17 cellular contexts compared by ENCODE assay signal in genomic region chr6:122845916-122846632, GRCh38. TPM values are rescaled to one million over a fixed set of nuclear protein-coding genes. Genes with fewer than 3 reads are reported as not detected.
DNase-seq lines count a peak whose midpoint lies in the region; TF ChIP-seq lines count a peak whose summit lies in the region.
"Had no signal": no experiment of that assay in that cellular context is flagged by ENCODE, and none has a peak within 500 bp of the region (broad histone marks: within the 10 kb centered on the region; RNA-seq: fewer than 3 reads in every experiment).

No MANE protein-coding gene starts in this region.

- H3K23ac ChIP-seq in mesenchymal stem cell (ENCODE audit: low read length in 2 of 2) = no peak overlapping the region

- no peak overlapping the region for H4K91ac ChIP-seq in mesenchymal stem cell (ENCODE audit: low read length)

- H2AK5ac ChIP-seq in mesenchymal stem cell (ENCODE audit: low read length, severe bottlenecking) = no peak overlapping the region

- no peak overlapping the region for H2BK120ac ChIP-seq in mesenchymal stem cell (ENCODE audit: low read depth, low read length)

- H2BK5ac ChIP-seq in mesenchymal stem cell (ENCODE audit: low read depth, low read length, poor library complexity, severe bottlenecking) = no peak overlapping the region

- WGBS in mesenchymal stem cell = 96% methylated on average over 1 of the region's 3 CpGs

- no peak overlapping the region for H2BK15ac ChIP-seq in mesenchymal stem cell (ENCODE audit: low read depth, poor library complexity, severe bottlenecking)

- no peak overlapping the region for H3K18ac ChIP-seq in mesenchymal stem cell (ENCODE audit: low read depth in 1 of 2, low read length in 2 of 2)

- no peaks in the 10 kb centered on the region for H3K9me3 Mint-ChIP-seq in T-helper 2 cell treated with Interferon-gamma antibody and Interleukin-4, amounts not matched to agents 5 μg/mL and 100 μg/mL, for 36 hours
- H3K9me3 Mint-ChIP-seq: IgD-negative memory B cell; stimulated activated naive B cell treated with anti-CD40 and anti-IgM and Interleukin-4, amounts not matched to agents 10 μg/mL and 1 μg/mL and 100 μg/mL, for 72 hours had no signal

- TF ChIP-seq CTCF in cardiac fibroblast (IDR thresholded peaks at IDR 0.05; ENCODE audit: low read depth, low read length) = no peak

- H3K4ac ChIP-seq in mesenchymal stem cell (ENCODE audit: low read depth in 1 of 2, low read length in 2 of 2) = no peak overlapping the region

- no peak overlapping the region for H3K4me3 ChIP-seq in cardiac fibroblast (replicated peaks in 1 of 2; ENCODE audit: low read depth in 2 of 2, low read length in 2 of 2)
- peak overlapping the region in 1 of 2 experiments; percentile 70 for H3K4me3 ChIP-seq in mesenchymal stem cell (ENCODE audit: insufficient read depth in 1 of 2, low read depth in 1 of 2, low read length in 2 of 2)

- no peak overlapping the region for H2AFZ ChIP-seq in mesenchymal stem cell (ENCODE audit: low read depth, low read length)

- H3K9ac ChIP-seq in mesenchymal stem cell (ENCODE audit: low read length) = peak overlapping the region; percentile 86

- no peaks in the 10 kb centered on the region for H3K27me3 ChIP-seq in mesenchymal stem cell (ENCODE audit: control insufficient read depth in 1 of 2, insufficient read depth in 1 of 2, low read length in 2 of 2)
- H3K27me3 ChIP-seq: BE2C had no signal

- DNase-seq in AG20443 (ENCODE audit: low spot score) (peak; percentile 30), LHCN-M2 (ENCODE audit: low read depth) (peak; percentile 15), cardiac fibroblast (ENCODE audit: low read depth in 2 of 2) (peak; percentile 16 to 40), mesenchymal stem cell (peak; percentile 18), NCI-H226 (no peak), superior temporal gyrus (ENCODE audit: extremely low spot score) (no peak)
- no peak for DNase-seq in central memory CD4-positive, alpha-beta T cell
- no peak for DNase-seq in T-helper 2 cell treated with Interferon-gamma antibody and Interleukin-4, amounts not matched to agents 5 μg/mL and 100 μg/mL, for 36 hours (ENCODE audit: low spot score)
- DNase-seq: activated CD4-positive, alpha-beta T cell treated with anti-CD3 and anti-CD28 coated beads for 48 hours; activated T-cell treated with anti-CD3 and anti-CD28 coated beads, Interleukin-2, amount 50 U/mL, for 72 hours; BE2C; mesendoderm; NCI-H2029; posterior cingulate gyrus; stimulated activated CD4-positive, alpha-beta T cell treated with anti-CD3 and anti-CD28 coated beads, Interleukin-4, amount 100 ng/mL, for 1 hour; stimulated activated naive B cell treated with anti-CD40 and anti-IgM and Interleukin-4, amounts not matched to agents 10 μg/mL and 1 μg/mL and 100 μg/mL, for 72 hours had no signal

- H3K14ac ChIP-seq in mesenchymal stem cell (ENCODE audit: low read length in 2 of 2) = no peak overlapping the region

- H3K27me3 Mint-ChIP-seq in T-helper 2 cell treated with Interferon-gamma antibody and Interleukin-4, amounts not matched to agents 5 μg/mL and 100 μg/mL, for 36 hours (ENCODE audit: low read depth) = no peaks in the 10 kb centered on the region
- H3K27me3 Mint-ChIP-seq: IgD-negative memory B cell had no signal

- H3K36me3 Mint-ChIP-seq in T-helper 2 cell treated with Interferon-gamma antibody and Interleukin-4, amounts not matched to agents 5 μg/mL and 100 μg/mL, for 36 hours (ENCODE audit: low read depth) = no peaks in the 10 kb centered on the region
- H3K36me3 Mint-ChIP-seq: IgD-negative memory B cell; stimulated activated naive B cell treated with anti-CD40 and anti-IgM and Interleukin-4, amounts not matched to agents 10 μg/mL and 1 μg/mL and 100 μg/mL, for 72 hours had no signal

- H3K4me2 ChIP-seq in mesenchymal stem cell (ENCODE audit: low read length, poor library complexity, severe bottlenecking) = no peak overlapping the region

- no peak overlapping the region for H3K27ac ChIP-seq in mesenchymal stem cell (ENCODE audit: low read length, poor library complexity, severe bottlenecking)

- H3K4me1 Mint-ChIP-seq in T-helper 2 cell treated with Interferon-gamma antibody and Interleukin-4, amounts not matched to agents 5 μg/mL and 100 μg/mL, for 36 hours (ENCODE audit: low read depth) = no peaks in the 10 kb centered on the region
- H3K4me1 Mint-ChIP-seq: IgD-negative memory B cell; stimulated activated naive B cell treated with anti-CD40 and anti-IgM and Interleukin-4, amounts not matched to agents 10 μg/mL and 1 μg/mL and 100 μg/mL, for 72 hours had no signal

- no peak overlapping the region for H3K4me3 Mint-ChIP-seq in T-helper 2 cell treated with Interferon-gamma antibody and Interleukin-4, amounts not matched to agents 5 μg/mL and 100 μg/mL, for 36 hours
- H3K4me3 Mint-ChIP-seq: activated T-cell treated with anti-CD3 and anti-CD28 coated beads, Interleukin-2, amount 50 U/mL, for 72 hours; IgD-negative memory B cell; stimulated activated naive B cell treated with anti-CD40 and anti-IgM and Interleukin-4, amounts not matched to agents 10 μg/mL and 1 μg/mL and 100 μg/mL, for 72 hours had no signal

- H2BK12ac ChIP-seq in mesenchymal stem cell (ENCODE audit: low read length in 2 of 2) = no peak overlapping the region

- H3K27ac Mint-ChIP-seq in T-helper 2 cell treated with Interferon-gamma antibody and Interleukin-4, amounts not matched to agents 5 μg/mL and 100 μg/mL, for 36 hours = no peak overlapping the region
- H3K27ac Mint-ChIP-seq: activated T-cell treated with anti-CD3 and anti-CD28 coated beads, Interleukin-2, amount 50 U/mL, for 72 hours; IgD-negative memory B cell; stimulated activated naive B cell treated with anti-CD40 and anti-IgM and Interleukin-4, amounts not matched to agents 10 μg/mL and 1 μg/mL and 100 μg/mL, for 72 hours had no signal

- H3K4me1 ChIP-seq in mesenchymal stem cell (ENCODE audit: control insufficient read depth, insufficient read depth, low read depth, low read length) = no peaks in the 10 kb centered on the region
- H3K4me1 ChIP-seq: BE2C had no signal

- no peaks in the 10 kb centered on the region for H3K36me3 ChIP-seq in mesenchymal stem cell (ENCODE audit: control insufficient read depth in 1 of 2, insufficient read depth in 2 of 2, low read depth in 1 of 2, low read length in 2 of 2)
- H3K36me3 ChIP-seq: BE2C had no signal

- H4K8ac ChIP-seq in mesenchymal stem cell (ENCODE audit: low read length) = no peak overlapping the region

- H3K9me3 ChIP-seq in mesenchymal stem cell (ENCODE audit: control insufficient read depth, low read length) = no peaks in the 10 kb centered on the region
- H3K9me3 ChIP-seq: BE2C had no signal

- H3K79me1 ChIP-seq in mesenchymal stem cell (replicated peaks; ENCODE audit: low read length, poor library complexity, severe bottlenecking) = no peaks in the 10 kb centered on the region

RNA-seq across cellular contexts. Expression of gene SMPDL3A, which starts 57.0 kb away (rescaled TPM):
- 10.0 and 13.4 TPM in 2 replicates for total RNA-seq in LHCN-M2 (2014; rRNA removed)
- polyA plus RNA-seq in LHCN-M2 (2012) = 3.4 TPM
- 45.7 TPM for polyA plus RNA-seq in mesenchymal stem cell (2013, experiment 1 of 2)
- 47.1 TPM for polyA plus RNA-seq in mesenchymal stem cell (2013, experiment 2 of 2)

Comparison
In these comparisons a context has a peak if more than half of its experiments do, and no peak if none do; other contexts are left out.
1. DNase-seq: peak in AG20443 (single experiment), LHCN-M2 (single experiment), cardiac fibroblast (2 of 2) and mesenchymal stem cell (single experiment); none in central memory CD4-positive, alpha-beta T cell (single experiment), NCI-H226 (single experiment), T-helper 2 cell treated with Interferon-gamma antibody and Interleukin-4, amounts not matched to agents 5 μg/mL and 100 μg/mL, for 36 hours (single experiment) and superior temporal gyrus (single experiment).